ENCODE assay signal across 9 cellular contexts in the genomic region with DNA sequence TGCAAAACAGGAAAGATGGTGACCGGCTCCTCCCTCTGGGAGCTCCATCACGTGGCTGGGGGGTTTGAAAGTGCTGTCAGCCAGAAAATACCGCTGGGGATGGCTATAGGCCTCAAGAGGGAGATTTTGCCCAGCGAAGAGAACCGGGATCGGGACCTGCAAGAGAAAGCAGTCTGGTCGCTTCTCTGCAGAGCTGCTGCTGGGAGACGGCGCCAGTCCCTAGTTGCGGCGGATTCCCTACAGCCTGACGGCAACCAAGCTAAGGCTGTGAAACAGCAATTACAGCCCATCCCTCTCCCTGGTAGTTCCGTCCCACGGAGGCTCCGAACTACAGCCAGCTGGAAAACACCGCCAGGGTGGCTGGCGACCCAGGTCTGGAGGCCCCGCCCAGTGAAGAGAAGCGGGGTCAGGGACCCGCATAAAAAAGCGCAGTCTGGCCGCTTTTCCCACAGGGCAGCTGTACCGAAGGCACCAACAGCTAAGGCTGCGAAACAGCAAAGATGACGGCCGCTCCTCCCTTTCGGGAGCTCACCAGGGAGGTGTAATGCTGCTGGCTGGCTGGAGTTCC.
DNase-seq lines count a peak whose midpoint lies in the region; ATAC-seq and TF ChIP-seq lines count a peak whose summit lies in the region.
"Had no signal": no experiment of that assay in that cellular context is flagged by ENCODE, and none has a peak within 500 bp of the region (broad histone marks: within the 10 kb centered on the region; RNA-seq: fewer than 3 reads in every experiment).

No MANE protein-coding gene starts in this region.

- H3K4me3 ChIP-seq in ACC112 (ENCODE audit: low read depth, low read length), result peak overlapping the region; percentile 54
- H3K4me3 ChIP-seq in neural progenitor cell, result no peak overlapping the region

- H3K27ac Mint-ChIP-seq in neural progenitor cell (no peak overlapping the region), CD14-positive monocyte (no peak overlapping the region)

- H3K27me3 ChIP-seq in ACC112 (ENCODE audit: insufficient read depth, low read length) (no peaks in the 10 kb centered on the region), neural progenitor cell (no peaks in the 10 kb centered on the region)

- H3K9me3 Mint-ChIP-seq in neural progenitor cell (no peaks in the 10 kb centered on the region), CD14-positive monocyte (peaks cover 0 to 18% (median 3%) of the 10 kb centered on the region in 7 donors)

- H3K9me3 ChIP-seq in neural progenitor cell (ENCODE audit: low read depth), result no peaks in the 10 kb centered on the region

- no peaks in the 10 kb centered on the region for H3F3A ChIP-seq in neural progenitor cell (ENCODE audit: low read depth)

- no peak for TF ChIP-seq CTCF in neural progenitor cell (IDR thresholded peaks at IDR 0.05)
- no peak for TF ChIP-seq CTCF in CD14-positive monocyte (IDR thresholded peaks at IDR 0.05)

- no peak overlapping the region for H3K9ac ChIP-seq in neural progenitor cell

- no peak overlapping the region for H3K4me2 ChIP-seq in neural progenitor cell

- peak overlapping the region; percentile 78 for H2AFZ ChIP-seq in ACC112 (ENCODE audit: low read length, unreplicated experiment)
- H2AFZ ChIP-seq in neural progenitor cell (replicated peaks), result peak overlapping the region; percentile 48

- no peak for ATAC-seq in HG02588 (IDR thresholded peaks at IDR 0.05; ENCODE audit: unreplicated experiment)

- intact Hi-C loops in CD14-positive monocyte (cut with micrococcal nuclease), result no loop called here

- no peaks in the 10 kb centered on the region for H4K20me1 ChIP-seq in neural progenitor cell (ENCODE audit: low read depth)

- no peaks in the 10 kb centered on the region for H3K79me2 ChIP-seq in ACC112 (ENCODE audit: control insufficient read depth, insufficient read depth, low read length, unreplicated experiment)
- H3K79me2 ChIP-seq in neural progenitor cell (ENCODE audit: low read depth), result no peaks in the 10 kb centered on the region

- no peaks in the 10 kb centered on the region for H3K4me1 ChIP-seq in ACC112 (ENCODE audit: control insufficient read depth, insufficient read depth, low read length, unreplicated experiment)
- H3K4me1 ChIP-seq in neural progenitor cell, result no peaks in the 10 kb centered on the region

- H3K4me3 Mint-ChIP-seq in neural progenitor cell (no peak overlapping the region), CD14-positive monocyte (no peak overlapping the region)

- no peaks in the 10 kb centered on the region for H3K36me3 Mint-ChIP-seq in neural progenitor cell
- no peaks in the 10 kb centered on the region for H3K36me3 Mint-ChIP-seq in CD14-positive monocyte

- H3K4me1 Mint-ChIP-seq in neural progenitor cell, result no peaks in the 10 kb centered on the region
- no peaks in the 10 kb centered on the region for H3K4me1 Mint-ChIP-seq in CD14-positive monocyte

- H3K27ac ChIP-seq in ACC112 (ENCODE audit: low read depth, low read length), result no peak overlapping the region
- H3K27ac ChIP-seq in neural progenitor cell, result no peak overlapping the region

- H3K36me3 ChIP-seq in ACC112 (ENCODE audit: insufficient read depth, low read length) (no peaks in the 10 kb centered on the region), neural progenitor cell (no peaks in the 10 kb centered on the region)

- peak; percentile 66 for DNase-seq in M059J (ENCODE audit: low read depth)
- DNase-seq in fibroblast of gingiva (ENCODE audit: low read depth), result peak; percentile 26
- no peak for DNase-seq in neural progenitor cell (ENCODE audit: low spot score)
- no peak for DNase-seq in GOT3 (lab: John Stamatoyannopoulos, UW)
- DNase-seq in CD14-positive monocyte (ENCODE audit: low spot score), result no peak
- DNase-seq in DMS153 treated with DMSO at 0.1 percent for 48 hours (lab: John Stamatoyannopoulos, UW; ENCODE audit: unreplicated experiment), result no peak
- DNase-seq: activated CD8-positive, alpha-beta memory T cell treated with anti-CD3 and anti-CD28 coated beads, Interleukin-2, amount 50 U/mL, for 48 hours had no signal

- H3K27me3 Mint-ChIP-seq in neural progenitor cell (ENCODE audit: insufficient read depth, low read depth) (no peaks in the 10 kb centered on the region), CD14-positive monocyte (ENCODE audit: low read depth in 3 of 3) (peaks cover 11 to 20% (median 17%) of the 10 kb centered on the region in 3 donors)

Comparison
In these comparisons a context has a peak if more than half of its experiments do, and no peak if none do; other contexts are left out.
1. DNase-seq: peak in M059J (single experiment) and fibroblast of gingiva (single experiment); none in neural progenitor cell (single experiment), GOT3 (single experiment), CD14-positive monocyte (single experiment) and DMS153 treated with DMSO at 0.1 percent for 48 hours (single experiment).